Comparison of ENCODE assay signal across 15 cellular contexts in genomic region chr9:68904454-68904853, GRCh38.
A peak's percentile ranks its signal among the peaks of the same experiment; 100 is the strongest.
DNase-seq lines count a peak whose midpoint lies in the region; ATAC-seq and TF ChIP-seq lines count a peak whose summit lies in the region.
"Had no signal": no experiment of that assay in that cellular context is flagged by ENCODE, and none has a peak within 500 bp of the region (broad histone marks: within the 10 kb centered on the region; RNA-seq: fewer than 3 reads in every experiment).

No MANE protein-coding gene starts in this region.

- H3K9me3 Mint-ChIP-seq in activated T-cell treated with anti-CD3 and anti-CD28 coated beads, Interleukin-2, amount 50 U/mL, for 24 hours, result no peaks in the 10 kb centered on the region
- no peaks in the 10 kb centered on the region for H3K9me3 Mint-ChIP-seq in WTC11
- peaks cover 6% of the 10 kb centered on the region for H3K9me3 Mint-ChIP-seq in neural progenitor cell

- DNase-seq in activated T-cell treated with anti-CD3 and anti-CD28 coated beads, Interleukin-2, amount 50 U/mL, for 24 hours, result no peak
- no peak for DNase-seq in activated T-cell treated with anti-CD3 and anti-CD28 coated beads, Interleukin-2, amount 50 U/mL, for 1 hour
- peak; percentile 59 for DNase-seq in GM12865 (ENCODE audit: low read depth)
- DNase-seq in WTC11 (ENCODE audit: low spot score), result no peak
- peak; percentile 57 for DNase-seq in neural progenitor cell (ENCODE audit: low spot score)
- DNase-seq in NCI-H526 treated with DMSO at 0.1 percent for 48 hours (lab: John Stamatoyannopoulos, UW), result no peak
- DNase-seq in NCI-H1048 (lab: John Stamatoyannopoulos, UW), result no peak
- DNase-seq: Karpas-422, NCI-H1417, NCI-H1694 treated with DMSO at 0.1 percent for 48 hours, NCI-H446 treated with DMSO at 0.1 percent for 48 hours, NCI-H69, Peyer's patch, SJCRH30 had no signal

- H3K79me2 ChIP-seq in neural progenitor cell (ENCODE audit: low read depth), result no peaks in the 10 kb centered on the region

- ATAC-seq in WTC11 (no peak), HG03439 (IDR thresholded peaks at IDR 0.05; ENCODE audit: unreplicated experiment) (no peak)

- H3K4me3 ChIP-seq in GM12865 (ENCODE audit: low read depth, low read length), result no peak overlapping the region
- no peak overlapping the region for H3K4me3 ChIP-seq in neural progenitor cell
- H3K4me3 ChIP-seq: Peyer's patch, SJCRH30 had no signal

- H3K4me3 Mint-ChIP-seq in activated T-cell treated with anti-CD3 and anti-CD28 coated beads, Interleukin-2, amount 50 U/mL, for 24 hours, result no peak overlapping the region
- no peak overlapping the region for H3K4me3 Mint-ChIP-seq in WTC11
- no peak overlapping the region for H3K4me3 Mint-ChIP-seq in neural progenitor cell

- peaks cover under 1% of the 10 kb centered on the region for H3K27me3 Mint-ChIP-seq in activated T-cell treated with anti-CD3 and anti-CD28 coated beads, Interleukin-2, amount 50 U/mL, for 24 hours
- no peaks in the 10 kb centered on the region for H3K27me3 Mint-ChIP-seq in WTC11 (ENCODE audit: low read depth)
- H3K27me3 Mint-ChIP-seq in neural progenitor cell (ENCODE audit: insufficient read depth, low read depth), result peaks cover 5% of the 10 kb centered on the region

- POLR2A ChIA-PET in WTC11 (lab: Charles Lee), result no interaction called here

- H3K9ac ChIP-seq in neural progenitor cell, result no peak overlapping the region

- no peaks in the 10 kb centered on the region for H4K20me1 ChIP-seq in neural progenitor cell (ENCODE audit: low read depth)

- H3K9me3 ChIP-seq in neural progenitor cell (ENCODE audit: low read depth), result no peaks in the 10 kb centered on the region
- H3K9me3 ChIP-seq: Peyer's patch, SJCRH30 had no signal

- peak overlapping the region; percentile 9 for H2AFZ ChIP-seq in neural progenitor cell (replicated peaks)

- no peak for TF ChIP-seq CTCF in GM12865 (IDR thresholded peaks at IDR 0.05; ENCODE audit: insufficient read depth, low read depth, low read length, missing control alignments)
- no peak for TF ChIP-seq CTCF in WTC11 (IDR thresholded peaks at IDR 0.05)
- TF ChIP-seq CTCF in neural progenitor cell (IDR thresholded peaks at IDR 0.05), result no peak

- peaks cover 21% of the 10 kb centered on the region for H3K4me1 ChIP-seq in neural progenitor cell
- H3K4me1 ChIP-seq: Peyer's patch, SJCRH30 had no signal

- peaks cover 11% of the 10 kb centered on the region for H3F3A ChIP-seq in neural progenitor cell (ENCODE audit: low read depth)

- H3K36me3 Mint-ChIP-seq in activated T-cell treated with anti-CD3 and anti-CD28 coated beads, Interleukin-2, amount 50 U/mL, for 24 hours (ENCODE audit: low read depth), result no peaks in the 10 kb centered on the region
- no peaks in the 10 kb centered on the region for H3K36me3 Mint-ChIP-seq in WTC11
- peaks cover 15% of the 10 kb centered on the region for H3K36me3 Mint-ChIP-seq in neural progenitor cell

- no peaks in the 10 kb centered on the region for H3K27me3 ChIP-seq in neural progenitor cell
- H3K27me3 ChIP-seq: Peyer's patch had no signal

- peak overlapping the region; percentile 71 for H3K27ac Mint-ChIP-seq in activated T-cell treated with anti-CD3 and anti-CD28 coated beads, Interleukin-2, amount 50 U/mL, for 24 hours
- H3K27ac Mint-ChIP-seq in WTC11, result peak overlapping the region; percentile 7; the same call in 1 of the 2 replicates
- H3K27ac Mint-ChIP-seq in neural progenitor cell, result peak overlapping the region; percentile 80

- H3K4me1 Mint-ChIP-seq in activated T-cell treated with anti-CD3 and anti-CD28 coated beads, Interleukin-2, amount 50 U/mL, for 24 hours (ENCODE audit: low read depth), result peaks cover 19% of the 10 kb centered on the region
- H3K4me1 Mint-ChIP-seq in WTC11, result peaks cover 19% of the 10 kb centered on the region
- H3K4me1 Mint-ChIP-seq in neural progenitor cell, result peaks cover 26% of the 10 kb centered on the region

- peak overlapping the region; percentile 38 for H3K4me2 ChIP-seq in neural progenitor cell

- H3K27ac ChIP-seq in neural progenitor cell, result peak overlapping the region; percentile 58
- H3K27ac ChIP-seq: Peyer's patch, SJCRH30 had no signal

- H3K36me3 ChIP-seq in neural progenitor cell, result no peaks in the 10 kb centered on the region
- H3K36me3 ChIP-seq: Peyer's patch, SJCRH30 had no signal

- CTCF ChIA-PET in WTC11 (lab: Charles Lee), result interaction anchor here (0.6 kb wide), 1 partner anchor 90 kb away, joined by 3 read pairs; no protein-coding TSS in a partner anchor

TF ChIP-seq in WTC11, 78 proteins besides CTCF, POLR2A, EP300 and RAD21:
- no peak for TF ChIP-seq PRDM15 (CRISPR knock-in tag; IDR thresholded peaks at IDR 0.05)
- TF ChIP-seq, protein P1, sequence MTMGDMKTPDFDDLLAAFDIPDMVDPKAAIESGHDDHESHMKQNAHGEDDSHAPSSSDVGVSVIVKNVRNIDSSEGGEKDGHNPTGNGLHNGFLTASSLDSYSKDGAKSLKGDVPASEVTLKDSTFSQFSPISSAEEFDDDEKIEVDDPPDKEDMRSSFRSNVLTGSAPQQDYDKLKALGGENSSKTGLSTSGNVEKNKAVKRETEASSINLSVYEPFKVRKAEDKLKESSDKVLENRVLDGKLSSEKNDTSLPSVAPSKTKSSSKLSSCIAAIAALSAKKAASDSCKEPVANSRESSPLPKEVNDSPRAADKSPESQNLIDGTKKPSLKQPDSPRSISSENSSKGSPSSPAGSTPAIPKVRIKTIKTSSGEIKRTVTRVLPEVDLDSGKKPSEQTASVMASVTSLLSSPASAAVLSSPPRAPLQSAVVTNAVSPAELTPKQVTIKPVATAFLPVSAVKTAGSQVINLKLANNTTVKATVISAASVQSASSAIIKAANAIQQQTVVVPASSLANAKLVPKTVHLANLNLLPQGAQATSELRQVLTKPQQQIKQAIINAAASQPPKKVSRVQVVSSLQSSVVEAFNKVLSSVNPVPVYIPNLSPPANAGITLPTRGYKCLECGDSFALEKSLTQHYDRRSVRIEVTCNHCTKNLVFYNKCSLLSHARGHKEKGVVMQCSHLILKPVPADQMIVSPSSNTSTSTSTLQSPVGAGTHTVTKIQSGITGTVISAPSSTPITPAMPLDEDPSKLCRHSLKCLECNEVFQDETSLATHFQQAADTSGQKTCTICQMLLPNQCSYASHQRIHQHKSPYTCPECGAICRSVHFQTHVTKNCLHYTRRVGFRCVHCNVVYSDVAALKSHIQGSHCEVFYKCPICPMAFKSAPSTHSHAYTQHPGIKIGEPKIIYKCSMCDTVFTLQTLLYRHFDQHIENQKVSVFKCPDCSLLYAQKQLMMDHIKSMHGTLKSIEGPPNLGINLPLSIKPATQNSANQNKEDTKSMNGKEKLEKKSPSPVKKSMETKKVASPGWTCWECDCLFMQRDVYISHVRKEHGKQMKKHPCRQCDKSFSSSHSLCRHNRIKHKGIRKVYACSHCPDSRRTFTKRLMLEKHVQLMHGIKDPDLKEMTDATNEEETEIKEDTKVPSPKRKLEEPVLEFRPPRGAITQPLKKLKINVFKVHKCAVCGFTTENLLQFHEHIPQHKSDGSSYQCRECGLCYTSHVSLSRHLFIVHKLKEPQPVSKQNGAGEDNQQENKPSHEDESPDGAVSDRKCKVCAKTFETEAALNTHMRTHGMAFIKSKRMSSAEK (CRISPR knock-in tag; IDR thresholded peaks at IDR 0.05; ENCODE audit: borderline replicate concordance), result no peak

Comparison
In these comparisons a context has a peak if more than half of its experiments do, and no peak if none do; other contexts are left out.
1. DNase-seq: peak in GM12865 (single experiment) and neural progenitor cell (single experiment); none in activated T-cell treated with anti-CD3 and anti-CD28 coated beads, Interleukin-2, amount 50 U/mL, for 24 hours (single experiment), activated T-cell treated with anti-CD3 and anti-CD28 coated beads, Interleukin-2, amount 50 U/mL, for 1 hour (single experiment), WTC11 (single experiment), NCI-H526 treated with DMSO at 0.1 percent for 48 hours (single experiment) and NCI-H1048 (single experiment).
2. H3K27ac Mint-ChIP-seq: peak in every context shown above with its lines; median percentile 80 in neural progenitor cell; 71 in activated T-cell treated with anti-CD3 and anti-CD28 coated beads, Interleukin-2, amount 50 U/mL, for 24 hours; 7 in WTC11.